8 cellular contexts compared by ENCODE assay signal in the genomic region with DNA sequence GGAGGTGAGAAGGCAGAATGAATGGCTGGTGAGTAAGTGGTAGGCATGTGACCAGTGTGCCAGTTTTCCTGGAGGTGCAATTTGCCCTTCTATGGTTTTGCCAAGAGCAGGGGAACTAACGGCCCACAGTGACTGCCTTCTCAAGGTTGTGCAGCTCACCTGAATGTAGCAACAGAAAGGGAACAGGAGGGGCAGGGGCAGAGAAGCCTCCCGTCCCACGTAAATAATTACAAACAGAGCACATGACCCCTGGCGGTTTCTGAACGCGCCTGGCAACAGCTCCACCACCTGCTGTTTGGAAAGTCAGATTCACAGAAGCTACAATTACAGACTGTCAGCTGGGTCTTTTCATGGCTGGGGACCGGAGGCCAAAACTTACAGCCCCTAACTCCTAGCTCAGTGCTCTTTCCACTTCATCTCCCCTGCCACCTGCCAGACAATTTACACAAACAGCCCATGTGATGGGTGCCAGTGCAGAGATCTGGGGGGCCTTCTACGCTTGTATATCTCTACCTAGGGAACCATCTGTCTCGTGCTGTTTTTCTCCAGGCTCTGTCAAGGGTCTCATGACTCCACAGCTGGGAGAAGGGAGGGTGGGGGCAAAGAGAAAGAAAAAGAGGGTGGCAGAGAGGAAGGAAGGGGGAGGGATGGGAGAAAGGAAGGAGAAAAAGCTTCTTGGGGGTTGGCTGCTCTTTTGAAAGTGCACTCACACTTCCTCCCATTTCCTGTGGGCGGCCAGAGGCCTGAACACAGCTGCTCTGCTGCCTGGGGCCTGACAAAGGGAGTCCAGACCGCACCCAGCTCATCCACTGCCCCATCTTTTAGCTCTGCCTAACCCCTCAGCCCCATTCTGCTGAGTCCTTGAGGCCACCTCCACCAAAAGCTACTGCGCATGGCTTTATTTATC.
DNase-seq lines count a peak whose midpoint lies in the region; ATAC-seq and TF ChIP-seq lines count a peak whose summit lies in the region.

No MANE protein-coding gene starts in this region.

- WGBS in endodermal cell (ENCODE audit: insufficient coverage in 1 of 2, insufficient read length in 1 of 2), 2 experiments: 82 to 86% methylated on average over 4 to 12 of the region's 12 CpGs

- CTCF ChIA-PET in AG04449 (lab: Yijun Ruan, JAX): interaction anchor here (0.7 to 5.3 kb wide), 15 partner anchors 9 to 209 kb away, joined by 3 to 31 read pairs (median 6); partner anchors contain the start of gene ST3GAL5
- CTCF ChIA-PET in activated CD4-positive, alpha-beta memory T cell treated with anti-CD3 and anti-CD28 coated beads, Interleukin-2, amount 10 ng/mL, durations not matched to agents 7 days and 5 days (lab: Charles Lee): interaction anchor here (0.8 to 7.9 kb wide), 30 partner anchors 10 to 398 kb away, joined by 3 to 132 read pairs (median 6); partner anchors contain the start of genes POLR1A, PTCD3 and ST3GAL5

- H3K9ac ChIP-seq in endodermal cell (ENCODE audit: extremely low read depth, low read length, poor library complexity, severe bottlenecking) (no peak overlapping the region), mucosa of rectum (ENCODE audit: low read depth in 1 of 2, low read length in 2 of 2) (peak overlapping the region; percentile 37 to 70)

- H3K36me3 ChIP-seq in endodermal cell (ENCODE audit: control insufficient read depth, insufficient read depth, low read length) (peaks cover 77% of the 10 kb centered on the region), mucosa of rectum (ENCODE audit: control insufficient read depth in 2 of 2, insufficient read depth in 2 of 2, low read length in 2 of 2) (peaks cover 34 to 60% of the 10 kb centered on the region in 2 donors)

- POLR2A ChIA-PET in AG04449 (lab: Yijun Ruan, JAX): interaction anchor here (0.8 to 1.5 kb wide), 4 partner anchors 133 to 150 kb away, joined by 3 to 4 read pairs (median 3); no protein-coding TSS in a partner anchor
- POLR2A ChIA-PET in activated CD4-positive, alpha-beta memory T cell treated with anti-CD3 and anti-CD28 coated beads, Interleukin-2, amount 10 ng/mL, durations not matched to agents 7 days and 5 days (lab: Charles Lee): interaction anchor here (0.8 to 4.6 kb wide), 19 partner anchors 8 to 209 kb away, joined by 3 to 110 read pairs (median 6); partner anchors contain the start of genes POLR1A, PTCD3 and ST3GAL5

- peak overlapping the region; percentile 95 for H3K27ac ChIP-seq in endodermal cell (ENCODE audit: low read depth, low read length)
- peak overlapping the region; percentile 77 to 93 for H3K27ac ChIP-seq in mucosa of rectum (ENCODE audit: low read depth in 2 of 2, low read length in 2 of 2)

- H3K9me3 ChIP-seq in endodermal cell (ENCODE audit: control insufficient read depth, low read length) (no peaks in the 10 kb centered on the region), mucosa of rectum (ENCODE audit: control insufficient read depth in 2 of 2, low read length in 2 of 2) (no peaks in the 10 kb centered on the region)

- H3K4me1 Mint-ChIP-seq in activated CD4-positive, alpha-beta memory T cell treated with anti-CD3 and anti-CD28 coated beads, Interleukin-2, amount 10 ng/mL, durations not matched to agents 7 days and 5 days: peaks cover 71% of the 10 kb centered on the region
- H3K4me1 Mint-ChIP-seq in endodermal cell: peaks cover 11% of the 10 kb centered on the region

- no peaks in the 10 kb centered on the region for H3K9me3 Mint-ChIP-seq in activated CD4-positive, alpha-beta memory T cell treated with anti-CD3 and anti-CD28 coated beads, Interleukin-2, amount 10 ng/mL, durations not matched to agents 7 days and 5 days
- no peaks in the 10 kb centered on the region for H3K9me3 Mint-ChIP-seq in endodermal cell

- H3K4me1 ChIP-seq in endodermal cell (ENCODE audit: control insufficient read depth, insufficient read depth, low read length) (no peaks in the 10 kb centered on the region), mucosa of rectum (ENCODE audit: control insufficient read depth in 2 of 2, insufficient read depth in 2 of 2, low read length in 2 of 2) (peaks cover 30 to 31% of the 10 kb centered on the region in 2 donors)

- ATAC-seq in GM18858 (IDR thresholded peaks at IDR 0.05; ENCODE audit: unreplicated experiment): peak; percentile 72
- ATAC-seq in HG03066 (IDR thresholded peaks at IDR 0.05; ENCODE audit: low read depth, unreplicated experiment): peak; percentile 72

- H3K27ac Mint-ChIP-seq in activated CD4-positive, alpha-beta memory T cell treated with anti-CD3 and anti-CD28 coated beads, Interleukin-2, amount 10 ng/mL, durations not matched to agents 7 days and 5 days: peak overlapping the region; percentile 99
- peak overlapping the region; percentile 74 for H3K27ac Mint-ChIP-seq in endodermal cell

- no peaks in the 10 kb centered on the region for H3K27me3 Mint-ChIP-seq in activated CD4-positive, alpha-beta memory T cell treated with anti-CD3 and anti-CD28 coated beads, Interleukin-2, amount 10 ng/mL, durations not matched to agents 7 days and 5 days
- H3K27me3 Mint-ChIP-seq in endodermal cell (ENCODE audit: insufficient read depth): no peaks in the 10 kb centered on the region

- H3K4me3 ChIP-seq in AG04449 (ENCODE audit: low read depth, low read length) (no peak overlapping the region), endodermal cell (ENCODE audit: low read length) (no peak overlapping the region), mucosa of rectum (ENCODE audit: low read length in 2 of 2) (peak overlapping the region; percentile 30 to 48)

- no peak for DNase-seq in AG04449 (ENCODE audit: low read depth, low spot score)
- peak; percentile 92 for DNase-seq in NCI-H2227 treated with DMSO at 0.1 percent for 48 hours (lab: John Stamatoyannopoulos, UW)
- peak; percentile 79 for DNase-seq in activated CD4-positive, alpha-beta memory T cell treated with anti-CD3 and anti-CD28 coated beads, Interleukin-2, amount 10 ng/mL, durations not matched to agents 7 days and 5 days
- no peak for DNase-seq in endodermal cell
- DNase-seq in stimulated activated naive CD4-positive, alpha-beta T cell treated with Interleukin-2 at 50 U/mL for 16 hours (lab: John Stamatoyannopoulos, UW): peak; percentile 41

- H3K36me3 Mint-ChIP-seq in activated CD4-positive, alpha-beta memory T cell treated with anti-CD3 and anti-CD28 coated beads, Interleukin-2, amount 10 ng/mL, durations not matched to agents 7 days and 5 days (ENCODE audit: low read depth): peaks cover 52% of the 10 kb centered on the region
- peaks cover 84% of the 10 kb centered on the region for H3K36me3 Mint-ChIP-seq in endodermal cell (ENCODE audit: low read depth)

- H3K4me3 Mint-ChIP-seq in activated CD4-positive, alpha-beta memory T cell treated with anti-CD3 and anti-CD28 coated beads, Interleukin-2, amount 10 ng/mL, durations not matched to agents 7 days and 5 days: peak overlapping the region; percentile 54
- no peak overlapping the region for H3K4me3 Mint-ChIP-seq in endodermal cell

- TF ChIP-seq CTCF in AG04449 (IDR thresholded peaks at IDR 0.05; ENCODE audit: insufficient read depth, low read length, missing control alignments) (peak; percentile 51), endodermal cell (conservative IDR thresholded peaks at IDR 0.05) (peak; percentile 24)

- H3K27me3 ChIP-seq in endodermal cell (ENCODE audit: control insufficient read depth, insufficient read depth, low read length, poor library complexity, severe bottlenecking): no peaks in the 10 kb centered on the region
- H3K27me3 ChIP-seq in mucosa of rectum (ENCODE audit: control insufficient read depth in 2 of 2, insufficient read depth in 2 of 2, low read length in 2 of 2): no peaks in the 10 kb centered on the region

Comparison
In these comparisons a context has a peak if more than half of its experiments do, and no peak if none do; other contexts are left out.
1. DNase-seq: peak in NCI-H2227 treated with DMSO at 0.1 percent for 48 hours (single experiment), activated CD4-positive, alpha-beta memory T cell treated with anti-CD3 and anti-CD28 coated beads, Interleukin-2, amount 10 ng/mL, durations not matched to agents 7 days and 5 days (single experiment) and stimulated activated naive CD4-positive, alpha-beta T cell treated with Interleukin-2 at 50 U/mL for 16 hours (single experiment); none in AG04449 (single experiment) and endodermal cell (single experiment).
2. H3K4me3 ChIP-seq: peak in mucosa of rectum (2 of 2); none in AG04449 (single experiment) and endodermal cell (single experiment).